Comparison of ENCODE assay signal across 15 cellular contexts in genomic region chr2:236875906-236876505, GRCh38.
DNase-seq lines count a peak whose midpoint lies in the region; ATAC-seq and TF ChIP-seq lines count a peak whose summit lies in the region.
"Had no signal": no experiment of that assay in that cellular context is flagged by ENCODE, and none has a peak within 500 bp of the region (broad histone marks: within the 10 kb centered on the region; RNA-seq: fewer than 3 reads in every experiment).

No MANE protein-coding gene starts in this region.

- intact Hi-C loops in esophagus muscularis mucosa (cut with DNase I) (no loop called here), ascending aorta (cut with DNase I) (no loop called here)

- H3K9ac ChIP-seq in BLaER1 treated with 17β-estradiol and CSF1 and Interleukin-3, amounts not matched to agents 10 nM and 100 nM = peak overlapping the region in 7 of 11 experiments; percentile 15 to 66 (median 47); a peak in 10 of 22 replicates
- H3K9ac ChIP-seq in neural progenitor cell = no peak overlapping the region

- ATAC-seq in HG02678 (IDR thresholded peaks at IDR 0.05; ENCODE audit: unreplicated experiment) = no peak
- ATAC-seq: stimulated activated naive CD8-positive, alpha-beta T cell treated with anti-CD3 and anti-CD28 coated beads, Interleukin-15, Interleukin-2, amounts not matched to agents 100 U/mL and 50 U/mL, for 24 hours had no signal

- no peaks in the 10 kb centered on the region for H3K36me3 Mint-ChIP-seq in neural progenitor cell
- H3K36me3 Mint-ChIP-seq: activated naive CD8-positive, alpha-beta T cell had no signal

- no peak for TF ChIP-seq EP300 in esophagus muscularis mucosa (IDR thresholded peaks at IDR 0.05)

- no peaks in the 10 kb centered on the region for H3K27me3 ChIP-seq in BLaER1 treated with 17β-estradiol and CSF1 and Interleukin-3, amounts not matched to agents 10 nM and 100 nM
- H3K27me3 ChIP-seq in esophagus muscularis mucosa (peaks cover 0 to 20% (median 0%) of the 10 kb centered on the region in 4 donors), neural progenitor cell (no peaks in the 10 kb centered on the region), ascending aorta (no peaks in the 10 kb centered on the region)

- H3K27me3 Mint-ChIP-seq in neural progenitor cell (ENCODE audit: insufficient read depth, low read depth) = peaks cover under 1% of the 10 kb centered on the region
- H3K27me3 Mint-ChIP-seq: activated naive CD8-positive, alpha-beta T cell had no signal

- H3K9me3 Mint-ChIP-seq in neural progenitor cell = no peaks in the 10 kb centered on the region

- no peaks in the 10 kb centered on the region for H3F3A ChIP-seq in neural progenitor cell (ENCODE audit: low read depth)

- no peak overlapping the region for H3K27ac Mint-ChIP-seq in neural progenitor cell
- H3K27ac Mint-ChIP-seq: activated naive CD8-positive, alpha-beta T cell had no signal

- WGBS in esophagus muscularis mucosa = 61% methylated on average over 8 of the region's 16 CpGs

- peaks cover 48 to 61% (median 55%) of the 10 kb centered on the region in 10 experiments for H3K4me1 ChIP-seq in BLaER1 treated with 17β-estradiol and CSF1 and Interleukin-3, amounts not matched to agents 10 nM and 100 nM
- peaks cover 0 to 15% (median 0%) of the 10 kb centered on the region in 4 donors for H3K4me1 ChIP-seq in esophagus muscularis mucosa
- peaks cover 3% of the 10 kb centered on the region for H3K4me1 ChIP-seq in neural progenitor cell
- no peaks in the 10 kb centered on the region for H3K4me1 ChIP-seq in ascending aorta
- H3K4me1 ChIP-seq: HAP-1 had no signal

- H3K79me2 ChIP-seq in neural progenitor cell (ENCODE audit: low read depth) = no peaks in the 10 kb centered on the region

- DNase-seq in NCI-H69 (lab: John Stamatoyannopoulos, UW) (peak; percentile 42), esophagus muscularis mucosa (ENCODE audit: extremely low spot score) (peak; percentile 91), neural progenitor cell (ENCODE audit: low spot score) (no peak), NOMO-1 treated with dmso at 0.1 percent for 144 hours (lab: John Stamatoyannopoulos, UW; ENCODE audit: unreplicated experiment) (no peak), HK-2 (ENCODE audit: unreplicated experiment) (no peak), ascending aorta (ENCODE audit: low spot score in 2 of 2) (no peak)
- DNase-seq: activated CD4-positive, alpha-beta T cell treated with anti-CD3 and anti-CD28 coated beads, Interleukin-2, amount 50 U/mL, for 4 hours; effector CD4-positive, alpha-beta T cell; NCI-H524; stimulated activated CD4-positive, alpha-beta T cell treated with anti-CD3 and anti-CD28 coated beads, Interleukin-1b, Interleukin-23, amount 100 ng/mL, for 48 hours; stimulated activated naive CD8-positive, alpha-beta T cell treated with anti-CD3 and anti-CD28 coated beads, Interleukin-15, Interleukin-2, amounts not matched to agents 100 U/mL and 50 U/mL, for 24 hours had no signal

- H3K4me1 Mint-ChIP-seq in neural progenitor cell = peaks cover 18% of the 10 kb centered on the region

- no peak for TF ChIP-seq POLR2A in esophagus muscularis mucosa (IDR thresholded peaks at IDR 0.05; ENCODE audit: low read depth)

- H4K20me1 ChIP-seq in BLaER1 treated with 17β-estradiol and CSF1 and Interleukin-3, amounts not matched to agents 10 nM and 100 nM = no peaks in the 10 kb centered on the region
- no peaks in the 10 kb centered on the region for H4K20me1 ChIP-seq in neural progenitor cell (ENCODE audit: low read depth)

- H3K27ac ChIP-seq in BLaER1 treated with 17β-estradiol and CSF1 and Interleukin-3, amounts not matched to agents 10 nM and 100 nM = peak overlapping the region in 9 of 11 experiments; percentile 32 to 97 (median 93); a peak in 18 of 22 replicates
- H3K27ac ChIP-seq in esophagus muscularis mucosa (replicated peaks in 1 of 4) (peak overlapping the region in 2 of 4 donors; percentile 28 to 40), neural progenitor cell (no peak overlapping the region), ascending aorta (no peak overlapping the region)

- no peaks in the 10 kb centered on the region for H3K36me3 ChIP-seq in BLaER1 treated with 17β-estradiol and CSF1 and Interleukin-3, amounts not matched to agents 10 nM and 100 nM
- no peaks in the 10 kb centered on the region for H3K36me3 ChIP-seq in esophagus muscularis mucosa
- no peaks in the 10 kb centered on the region for H3K36me3 ChIP-seq in neural progenitor cell
- H3K36me3 ChIP-seq in ascending aorta = no peaks in the 10 kb centered on the region
- H3K36me3 ChIP-seq: HAP-1 had no signal

- no peaks in the 10 kb centered on the region for H3K9me3 ChIP-seq in BLaER1 treated with 17β-estradiol and CSF1 and Interleukin-3, amounts not matched to agents 10 nM and 100 nM (replicated peaks in 1 of 11)
- H3K9me3 ChIP-seq in esophagus muscularis mucosa = no peaks in the 10 kb centered on the region
- H3K9me3 ChIP-seq in neural progenitor cell (ENCODE audit: low read depth) = no peaks in the 10 kb centered on the region
- no peaks in the 10 kb centered on the region for H3K9me3 ChIP-seq in ascending aorta
- H3K9me3 ChIP-seq: HAP-1 had no signal

- TF ChIP-seq CTCF in esophagus muscularis mucosa (IDR thresholded peaks at IDR 0.05) = no peak
- no peak for TF ChIP-seq CTCF in neural progenitor cell (IDR thresholded peaks at IDR 0.05)
- TF ChIP-seq CTCF in ascending aorta (IDR thresholded peaks at IDR 0.05) = no peak

- peak overlapping the region; percentile 21 for H2AFZ ChIP-seq in neural progenitor cell (replicated peaks)

- no peak overlapping the region for H3K4me3 Mint-ChIP-seq in neural progenitor cell
- H3K4me3 Mint-ChIP-seq: activated naive CD8-positive, alpha-beta T cell had no signal

- peak overlapping the region in 2 of 10 experiments; percentile 9 to 21; a peak in 3 of 20 replicates for H3K4me3 ChIP-seq in BLaER1 treated with 17β-estradiol and CSF1 and Interleukin-3, amounts not matched to agents 10 nM and 100 nM
- H3K4me3 ChIP-seq in esophagus muscularis mucosa = no peak overlapping the region
- no peak overlapping the region for H3K4me3 ChIP-seq in neural progenitor cell
- no peak overlapping the region for H3K4me3 ChIP-seq in ascending aorta
- H3K4me3 ChIP-seq: HAP-1 had no signal

- H3K4me2 ChIP-seq in BLaER1 treated with 17β-estradiol and CSF1 and Interleukin-3, amounts not matched to agents 10 nM and 100 nM = peak overlapping the region; percentile 75 to 95 (median 84)
- no peak overlapping the region for H3K4me2 ChIP-seq in neural progenitor cell

Comparison
In these comparisons a context has a peak if more than half of its experiments do, and no peak if none do; other contexts are left out.
1. H3K27ac ChIP-seq: peak in BLaER1 treated with 17β-estradiol and CSF1 and Interleukin-3, amounts not matched to agents 10 nM and 100 nM (9 of 11); none in neural progenitor cell (single experiment) and ascending aorta (0 of 2).
2. DNase-seq: peak in NCI-H69 (single experiment) and esophagus muscularis mucosa (single experiment); none in neural progenitor cell (single experiment), NOMO-1 treated with dmso at 0.1 percent for 144 hours (single experiment), HK-2 (single experiment) and ascending aorta (0 of 2).